In genomic region chr9:128102861-128103588, GRCh38 we compare ENCODE assay signal across 9 cellular contexts. TPM values are rescaled to one million over a fixed set of nuclear protein-coding genes. Genes with fewer than 3 reads are reported as not detected.
DNase-seq lines count a peak whose midpoint lies in the region; ATAC-seq and TF ChIP-seq lines count a peak whose summit lies in the region.
"Had no signal": no experiment of that assay in that cellular context is flagged by ENCODE, and none has a peak within 500 bp of the region (broad histone marks: within the 10 kb centered on the region; RNA-seq: fewer than 3 reads in every experiment).

No MANE protein-coding gene starts in this region.

- TF ChIP-seq CTCF in testis (IDR thresholded peaks at IDR 0.05) (no peak), ascending aorta (IDR thresholded peaks at IDR 0.05) (no peak)

- H3K4me1 ChIP-seq in testis, result peaks cover 78% of the 10 kb centered on the region
- H3K4me1 ChIP-seq in ascending aorta, result peaks cover 20 to 27% of the 10 kb centered on the region in 2 donors

- H3K4me3 Mint-ChIP-seq in activated naive CD4-positive, alpha-beta T cell treated with anti-CD3 and anti-CD28 coated beads for 36 hours, result no peak overlapping the region
- no peak overlapping the region for H3K4me3 Mint-ChIP-seq in activated CD4-positive, alpha-beta memory T cell treated with anti-CD3 and anti-CD28 coated beads, Interleukin-2, amount 10 ng/mL, durations not matched to agents 7 days and 5 days

- ATAC-seq in left lobe of liver (peak; percentile 24), GM21528 (IDR thresholded peaks at IDR 0.05; ENCODE audit: low FRiP score, unreplicated experiment) (no peak)

- H3K4me1 Mint-ChIP-seq in activated naive CD4-positive, alpha-beta T cell treated with anti-CD3 and anti-CD28 coated beads for 36 hours (ENCODE audit: low read depth), result peaks cover 45% of the 10 kb centered on the region
- H3K4me1 Mint-ChIP-seq in activated CD4-positive, alpha-beta memory T cell treated with anti-CD3 and anti-CD28 coated beads, Interleukin-2, amount 10 ng/mL, durations not matched to agents 7 days and 5 days, result peaks cover 54% of the 10 kb centered on the region

- intact Hi-C loops in activated naive CD4-positive, alpha-beta T cell treated with anti-CD3 and anti-CD28 coated beads for 36 hours (cut with micrococcal nuclease), result loop anchor here (1.0 kb wide), 1 partner anchor 160 kb away; no protein-coding TSS in a partner anchor
- intact Hi-C loops in testis (cut with DNase I; ENCODE audit: low total_unique reads) (no loop called here), ascending aorta (cut with DNase I) (no loop called here)

- peak overlapping the region; percentile 54 to 63 for H3K27ac ChIP-seq in testis
- H3K27ac ChIP-seq in ascending aorta, result no peak overlapping the region

- H3K27me3 ChIP-seq in testis (no peaks in the 10 kb centered on the region), ascending aorta (no peaks in the 10 kb centered on the region)

- POLR2A ChIA-PET in activated CD4-positive, alpha-beta memory T cell treated with anti-CD3 and anti-CD28 coated beads, Interleukin-2, amount 10 ng/mL, durations not matched to agents 7 days and 5 days (lab: Charles Lee), result interaction anchor here (0.6 to 2.6 kb wide), 3 partner anchors 9 to 197 kb away, joined by 3 to 9 read pairs (median 3); no protein-coding TSS in a partner anchor

- 63 to 87% methylated on average over 17 to 23 of the region's 23 CpGs for WGBS in testis, 2 donors

- H3K36me3 Mint-ChIP-seq in activated naive CD4-positive, alpha-beta T cell treated with anti-CD3 and anti-CD28 coated beads for 36 hours (ENCODE audit: low read depth), result peaks cover 27% of the 10 kb centered on the region
- H3K36me3 Mint-ChIP-seq in activated CD4-positive, alpha-beta memory T cell treated with anti-CD3 and anti-CD28 coated beads, Interleukin-2, amount 10 ng/mL, durations not matched to agents 7 days and 5 days (ENCODE audit: low read depth), result peaks cover 55% of the 10 kb centered on the region

- peak overlapping the region; percentile 46 for H3K27ac Mint-ChIP-seq in activated naive CD4-positive, alpha-beta T cell treated with anti-CD3 and anti-CD28 coated beads for 36 hours
- peak overlapping the region; percentile 66 for H3K27ac Mint-ChIP-seq in activated CD4-positive, alpha-beta memory T cell treated with anti-CD3 and anti-CD28 coated beads, Interleukin-2, amount 10 ng/mL, durations not matched to agents 7 days and 5 days

- H3K36me3 ChIP-seq in testis (ENCODE audit: low read depth, missing control alignments), result no peaks in the 10 kb centered on the region
- peaks cover 62 to 72% of the 10 kb centered on the region in 2 donors for H3K36me3 ChIP-seq in ascending aorta

- no peaks in the 10 kb centered on the region for H3K9me3 ChIP-seq in testis
- H3K9me3 ChIP-seq in ascending aorta, result no peaks in the 10 kb centered on the region

- H3K4me3 ChIP-seq in testis (no peak overlapping the region), ascending aorta (no peak overlapping the region)

- H3K9me3 Mint-ChIP-seq in activated naive CD4-positive, alpha-beta T cell treated with anti-CD3 and anti-CD28 coated beads for 36 hours, result no peaks in the 10 kb centered on the region
- H3K9me3 Mint-ChIP-seq in activated CD4-positive, alpha-beta memory T cell treated with anti-CD3 and anti-CD28 coated beads, Interleukin-2, amount 10 ng/mL, durations not matched to agents 7 days and 5 days, result no peaks in the 10 kb centered on the region

- H3K27me3 Mint-ChIP-seq in activated naive CD4-positive, alpha-beta T cell treated with anti-CD3 and anti-CD28 coated beads for 36 hours (ENCODE audit: low read depth), result no peaks in the 10 kb centered on the region
- H3K27me3 Mint-ChIP-seq in activated CD4-positive, alpha-beta memory T cell treated with anti-CD3 and anti-CD28 coated beads, Interleukin-2, amount 10 ng/mL, durations not matched to agents 7 days and 5 days, result no peaks in the 10 kb centered on the region

- CTCF ChIA-PET in activated naive CD4-positive, alpha-beta T cell treated with anti-CD3 and anti-CD28 coated beads for 36 hours (lab: Charles Lee), result interaction anchor here (0.7 to 2.3 kb wide), 11 partner anchors 9 to 161 kb away, joined by 3 to 19 read pairs (median 4); no protein-coding TSS in a partner anchor
- CTCF ChIA-PET in activated CD4-positive, alpha-beta memory T cell treated with anti-CD3 and anti-CD28 coated beads, Interleukin-2, amount 10 ng/mL, durations not matched to agents 7 days and 5 days (lab: Charles Lee), result interaction anchor here (0.5 to 0.6 kb wide), 2 partner anchors 40 to 177 kb away, joined by 3 to 4 read pairs; no protein-coding TSS in a partner anchor

- TF ChIP-seq POLR2A in testis (IDR thresholded peaks at IDR 0.05), result no peak

- DNase-seq in activated naive CD4-positive, alpha-beta T cell treated with anti-CD3 and anti-CD28 coated beads for 36 hours, result no peak
- no peak for DNase-seq in activated naive CD4-positive, alpha-beta T cell treated with anti-CD3 and anti-CD28 coated beads, Interleukin-2, amount 50 U/mL, for 16 hours
- DNase-seq in activated CD4-positive, alpha-beta memory T cell treated with anti-CD3 and anti-CD28 coated beads, Interleukin-2, amount 10 ng/mL, durations not matched to agents 7 days and 5 days, result no peak
- DNase-seq in left lobe of liver (ENCODE audit: low spot score) (peak; percentile 96), testis (peak; percentile 79), ascending aorta (ENCODE audit: low spot score in 2 of 2) (no peak), superior temporal gyrus (ENCODE audit: extremely low spot score) (no peak)

RNA-seq across cellular contexts. Expression of gene PTGES2, which starts 24.5 kb away (rescaled TPM):
- 10 to 100 TPM; 47.6 to 48.4 TPM for total RNA-seq in activated naive CD4-positive, alpha-beta T cell treated with anti-CD3 and anti-CD28 coated beads for 36 hours
- total RNA-seq in activated CD4-positive, alpha-beta memory T cell treated with anti-CD3 and anti-CD28 coated beads, Interleukin-2, amount 10 ng/mL, durations not matched to agents 7 days and 5 days, result 10 to 100 TPM; 35.6 to 38.1 TPM
- 35.8 TPM for total RNA-seq in left lobe of liver
- 10 to 100 TPM; 95.8 to 96.4 TPM for total RNA-seq in testis
- polyA plus RNA-seq in testis (ENCODE audit: insufficient read depth, low read depth, low replicate concordance), result 53.1 TPM
- total RNA-seq in ascending aorta, result 97.2 TPM

RNA-seq across cellular contexts. Expression of gene SLC25A25, which starts 35.0 kb away (rescaled TPM):
- total RNA-seq in activated naive CD4-positive, alpha-beta T cell treated with anti-CD3 and anti-CD28 coated beads for 36 hours, result 10 to 100 TPM; 12.0 to 12.7 TPM
- 10 to 100 TPM; 21.3 to 22.2 TPM for total RNA-seq in activated CD4-positive, alpha-beta memory T cell treated with anti-CD3 and anti-CD28 coated beads, Interleukin-2, amount 10 ng/mL, durations not matched to agents 7 days and 5 days
- total RNA-seq in left lobe of liver (76.9 TPM), testis (10 to 100 TPM; 19.1 to 21.1 TPM), ascending aorta (27.4 TPM)
- 15.0 TPM for polyA plus RNA-seq in testis (ENCODE audit: insufficient read depth, low read depth, low replicate concordance)

RNA-seq across cellular contexts. Expression of gene NAIF1, which starts 35.9 kb away (rescaled TPM):
- 10 to 100 TPM; 12.3 to 12.8 TPM for total RNA-seq in activated naive CD4-positive, alpha-beta T cell treated with anti-CD3 and anti-CD28 coated beads for 36 hours
- total RNA-seq in activated CD4-positive, alpha-beta memory T cell treated with anti-CD3 and anti-CD28 coated beads, Interleukin-2, amount 10 ng/mL, durations not matched to agents 7 days and 5 days, result 10 to 100 TPM; 12.0 to 14.1 TPM
- 6.3 TPM for total RNA-seq in left lobe of liver
- total RNA-seq in testis, result 10 to 100 TPM; 18.5 to 19.4 TPM
- polyA plus RNA-seq in testis (ENCODE audit: insufficient read depth, low read depth, low replicate concordance), result 25.1 TPM
- total RNA-seq in ascending aorta, result 48.2 TPM

RNA-seq across cellular contexts. Expression of gene LCN2, which starts 46.2 kb away (rescaled TPM):
- not detected for total RNA-seq in activated naive CD4-positive, alpha-beta T cell treated with anti-CD3 and anti-CD28 coated beads for 36 hours
- not detected for total RNA-seq in activated CD4-positive, alpha-beta memory T cell treated with anti-CD3 and anti-CD28 coated beads, Interleukin-2, amount 10 ng/mL, durations not matched to agents 7 days and 5 days
- total RNA-seq in left lobe of liver, result 2.7 TPM
- total RNA-seq in testis, result not detected
- 2.2 TPM for polyA plus RNA-seq in testis (ENCODE audit: insufficient read depth, low read depth, low replicate concordance)
- total RNA-seq in ascending aorta, result not detected
- total RNA-seq: dermis microvascular lymphatic vessel endothelial cell had no signal

RNA-seq across cellular contexts. Expression of gene BBLN, which starts 57.0 kb away (rescaled TPM):
- 10 to 100 TPM; 73.3 to 77.7 TPM for total RNA-seq in activated naive CD4-positive, alpha-beta T cell treated with anti-CD3 and anti-CD28 coated beads for 36 hours
- 10 to 100 TPM; 91.3 to 94.1 TPM for total RNA-seq in activated CD4-positive, alpha-beta memory T cell treated with anti-CD3 and anti-CD28 coated beads, Interleukin-2, amount 10 ng/mL, durations not matched to agents 7 days and 5 days
- total RNA-seq in left lobe of liver (20.8 TPM), testis (100 to 1,000 TPM; 219 to 225 TPM), ascending aorta (389 TPM)
- polyA plus RNA-seq in testis (ENCODE audit: insufficient read depth, low read depth, low replicate concordance), result 56.9 TPM

Comparison
In these comparisons a context has a peak if more than half of its experiments do, and no peak if none do; other contexts are left out.
1. DNase-seq: peak in left lobe of liver (single experiment) and testis (single experiment); none in activated naive CD4-positive, alpha-beta T cell treated with anti-CD3 and anti-CD28 coated beads for 36 hours (single experiment), activated naive CD4-positive, alpha-beta T cell treated with anti-CD3 and anti-CD28 coated beads, Interleukin-2, amount 50 U/mL, for 16 hours (single experiment), activated CD4-positive, alpha-beta memory T cell treated with anti-CD3 and anti-CD28 coated beads, Interleukin-2, amount 10 ng/mL, durations not matched to agents 7 days and 5 days (single experiment), ascending aorta (0 of 2) and superior temporal gyrus (single experiment).
2. H3K27ac ChIP-seq: peak in testis (2 of 2); none in ascending aorta (0 of 2).